Comparison of ENCODE assay signal across 8 cellular contexts in the genomic region with DNA sequence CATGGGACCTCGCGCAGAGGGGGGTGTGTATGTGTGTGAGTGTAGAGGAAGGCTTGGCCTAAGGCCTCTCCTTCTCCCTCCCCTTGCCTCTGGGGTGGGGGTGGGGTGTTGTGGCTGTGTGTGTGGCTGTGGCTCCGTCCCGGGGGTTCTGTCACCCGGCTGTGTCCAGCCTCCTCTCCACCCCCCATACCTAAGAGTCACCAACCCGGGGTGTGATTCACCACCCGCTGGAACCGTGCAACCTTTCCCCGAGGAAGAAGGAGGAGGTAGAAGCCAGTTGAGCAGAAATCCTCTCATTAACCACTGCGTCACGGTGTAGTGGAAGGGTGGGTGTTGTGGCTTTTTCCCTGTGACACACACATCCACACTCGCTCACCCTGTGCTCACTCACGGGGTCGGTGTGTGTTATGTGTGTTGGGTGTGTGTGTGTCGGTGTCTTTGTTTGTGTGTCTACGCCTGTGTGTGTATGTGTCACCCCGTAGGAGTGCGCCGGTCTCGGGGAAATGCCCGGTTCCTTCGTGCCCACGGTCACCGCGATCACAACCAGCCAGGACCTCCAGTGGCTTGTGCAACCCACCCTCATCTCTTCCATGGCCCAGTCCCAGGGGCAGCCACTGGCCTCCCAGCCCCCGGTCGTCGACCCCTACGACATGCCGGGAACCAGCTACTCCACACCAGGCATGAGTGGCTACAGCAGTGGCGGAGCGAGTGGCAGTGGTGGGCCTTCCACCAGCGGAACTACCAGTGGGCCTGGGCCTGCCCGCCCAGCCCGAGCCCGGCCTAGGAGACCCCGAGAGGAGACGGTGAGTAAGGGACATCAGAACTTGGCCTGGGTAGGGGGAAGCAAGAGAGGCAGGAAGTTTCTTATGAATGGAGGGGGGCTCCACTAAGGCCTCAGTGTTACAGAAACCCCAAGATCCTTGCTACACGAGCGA.
A peak's percentile ranks its signal among the peaks of the same experiment; 100 is the strongest.
DNase-seq lines count a peak whose midpoint lies in the region; ATAC-seq and TF ChIP-seq lines count a peak whose summit lies in the region.

No MANE protein-coding gene starts in this region.

- H3K9ac ChIP-seq in iPS-18a (ENCODE audit: low read length), result peak overlapping the region; percentile 91

- H3K9me3 Mint-ChIP-seq in activated naive CD8-positive, alpha-beta T cell (ENCODE audit: low read depth), result no peaks in the 10 kb centered on the region
- no peaks in the 10 kb centered on the region for H3K9me3 Mint-ChIP-seq in stimulated activated naive CD8-positive, alpha-beta T cell treated with anti-CD3 and anti-CD28 coated beads, Interleukin-15, amount 100 ng/mL, for 72 hours

- H3K9me3 ChIP-seq in iPS-18a (ENCODE audit: control insufficient read depth, low read depth, low read length), result no peaks in the 10 kb centered on the region

- H3K4me1 ChIP-seq in iPS-18a (ENCODE audit: control insufficient read depth, low read depth, low read length), result peaks cover 5% of the 10 kb centered on the region

- H3K4me3 Mint-ChIP-seq in activated naive CD8-positive, alpha-beta T cell, result peak overlapping the region; percentile 90
- peak overlapping the region; percentile 92 to 98 for H3K4me3 Mint-ChIP-seq in stimulated activated naive CD8-positive, alpha-beta T cell treated with anti-CD3 and anti-CD28 coated beads, Interleukin-15, amount 100 ng/mL, for 72 hours

- peak overlapping the region; percentile 50 for H3K27ac Mint-ChIP-seq in activated naive CD8-positive, alpha-beta T cell
- peak overlapping the region; percentile 99 to 100 for H3K27ac Mint-ChIP-seq in stimulated activated naive CD8-positive, alpha-beta T cell treated with anti-CD3 and anti-CD28 coated beads, Interleukin-15, amount 100 ng/mL, for 72 hours

- no peaks in the 10 kb centered on the region for H3K27me3 Mint-ChIP-seq in activated naive CD8-positive, alpha-beta T cell
- peaks cover 56% of the 10 kb centered on the region for H3K27me3 Mint-ChIP-seq in stimulated activated naive CD8-positive, alpha-beta T cell treated with anti-CD3 and anti-CD28 coated beads, Interleukin-15, amount 100 ng/mL, for 72 hours

- in situ Hi-C loops in ACHN (cut with HindIII; ENCODE audit: low pct_ligation_motif_present, low pct_unique_long_range_greater_than_20kb, low sequenced_read_pairs), result no loop called here
- in situ Hi-C loops in KBM-7 (cut with MboI; ENCODE audit: low pct_unique_long_range_greater_than_20kb, low sequenced_read_pairs), result no loop called here
- in situ Hi-C loops in GM13976 (cut with MboI; ENCODE audit: low sequenced_read_pairs, unreplicated experiment), result no loop called here

- H3K27ac ChIP-seq in iPS-18a (ENCODE audit: low read length), result no peak overlapping the region

- peak overlapping the region; percentile 95 for H3K4me3 ChIP-seq in iPS-18a (ENCODE audit: low read length)

- H3K36me3 ChIP-seq in iPS-18a (ENCODE audit: control insufficient read depth, low read depth, low read length), result no peaks in the 10 kb centered on the region

- no peak for TF ChIP-seq CTCF in GM13976 (IDR thresholded peaks at IDR 0.05; ENCODE audit: borderline replicate concordance, control extremely low read depth, extremely low read depth, insufficient read depth, missing control alignments)

- H3K4me1 Mint-ChIP-seq in activated naive CD8-positive, alpha-beta T cell (ENCODE audit: low read depth), result peaks cover 41% of the 10 kb centered on the region
- H3K4me1 Mint-ChIP-seq in stimulated activated naive CD8-positive, alpha-beta T cell treated with anti-CD3 and anti-CD28 coated beads, Interleukin-15, amount 100 ng/mL, for 72 hours, result peaks cover 54% of the 10 kb centered on the region

- H3K36me3 Mint-ChIP-seq in activated naive CD8-positive, alpha-beta T cell, result peaks cover 7% of the 10 kb centered on the region

- peaks cover 77% of the 10 kb centered on the region for H3K27me3 ChIP-seq in iPS-18a (ENCODE audit: control insufficient read depth, insufficient read depth, low read length)

- no peak for ATAC-seq in stimulated activated naive CD8-positive, alpha-beta T cell treated with anti-CD3 and anti-CD28 coated beads, Interleukin-15, amount 100 ng/mL, for 72 hours
- ATAC-seq in activated CD4-positive, CD25-positive, alpha-beta regulatory T cell treated with anti-CD3 and anti-CD28 coated beads, Interleukin-2, amount 50 U/mL, for 24 hours, result no peak

- DNase-seq in ACHN (peak; percentile 83), KBM-7 (peak; percentile 23), NCI-H2171 (lab: John Stamatoyannopoulos, UW) (no peak), GM13976 (ENCODE audit: low spot score) (no peak)
- DNase-seq in stimulated activated naive CD8-positive, alpha-beta T cell treated with anti-CD3 and anti-CD28 coated beads, Interleukin-15, amount 100 ng/mL, for 72 hours, result no peak

Comparison
In these comparisons a context has a peak if more than half of its experiments do, and no peak if none do; other contexts are left out.
1. DNase-seq: peak in ACHN (single experiment) and KBM-7 (single experiment); none in stimulated activated naive CD8-positive, alpha-beta T cell treated with anti-CD3 and anti-CD28 coated beads, Interleukin-15, amount 100 ng/mL, for 72 hours (0 of 2), NCI-H2171 (single experiment) and GM13976 (single experiment).